Comparison of ENCODE assay signal across 9 cellular contexts in genomic region chr2:108855194-108855593, GRCh38.
DNase-seq lines count a peak whose midpoint lies in the region; ATAC-seq, FAIRE-seq and TF ChIP-seq lines count a peak whose summit lies in the region.
"Had no signal": no experiment of that assay in that cellular context is flagged by ENCODE, and none has a peak within 500 bp of the region (broad histone marks: within the 10 kb centered on the region; RNA-seq: fewer than 3 reads in every experiment).

No MANE protein-coding gene starts in this region.

- no peak overlapping the region for H3K4me3 ChIP-seq in Loucy (ENCODE audit: low read length, poor library complexity, severe bottlenecking)
- H3K4me3 ChIP-seq in GM12878 = no peak overlapping the region
- H3K4me3 ChIP-seq in naive thymus-derived CD4-positive, alpha-beta T cell (ENCODE audit: low read length) = no peak overlapping the region

- peak; percentile 43 for TF ChIP-seq RAD21 in GM12878 (IDR thresholded peaks at IDR 0.05; ENCODE audit: insufficient read depth, low read depth, low read length)

- RAD21 ChIA-PET in GM12878 (lab: Charles Lee; ENCODE audit: unreplicated experiment) = no interaction called here

- BruUV-seq in GM12878 (replicated peaks; lab: Mats Ljungman, UMichigan) = no TSS peak

- no peak for TF ChIP-seq POLR2A in GM12878 (IDR thresholded peaks at IDR 0.05; ENCODE audit: low read depth, low read length)

- DNase-seq in GM04504 (ENCODE audit: low read depth) (peak; percentile 1), GM12878 (ENCODE audit: low read depth, low spot score) (no peak), glutamatergic neuron (no peak), immature natural killer cell (no peak), HEK293T (ENCODE audit: extremely low spot score) (no peak)
- peak in 6 of 9 donors; percentile 27 to 66 (median 54) for DNase-seq in naive thymus-derived CD4-positive, alpha-beta T cell
- DNase-seq: activated B cell treated with CpG ODN at 0.5 μM for 24 hours had no signal

- POLR2A ChIA-PET in GM12878 (lab: Charles Lee) (no interaction called here), HEK293T (lab: Yijun Ruan, JAX) (no interaction called here)
- POLR2A ChIA-PET in naive thymus-derived CD4-positive, alpha-beta T cell (lab: Charles Lee) = no interaction called here

- H3K4me1 ChIP-seq in Loucy (ENCODE audit: insufficient read depth, low read length, poor library complexity, severe bottlenecking) (no peaks in the 10 kb centered on the region), GM12878 (ENCODE audit: control insufficient read depth, insufficient read depth, low read length) (no peaks in the 10 kb centered on the region)
- H3K4me1 ChIP-seq in naive thymus-derived CD4-positive, alpha-beta T cell (ENCODE audit: control insufficient read depth in 2 of 2, insufficient read depth in 2 of 2, low read length in 2 of 2) = no peaks in the 10 kb centered on the region

- 32% methylated on average over 1 of the region's 1 CpG for WGBS in GM12878 (ENCODE audit: insufficient coverage, insufficient replicate concordance, low lambda C conversion rate, missing lambda C conversion rate)

- intact Hi-C loops in GM12878 (cut with micrococcal nuclease; ENCODE audit: unreplicated experiment) = loop anchor here (1.0 kb wide), 1 partner anchor 655 kb away; no protein-coding TSS in a partner anchor
- intact Hi-C loops in naive thymus-derived CD4-positive, alpha-beta T cell (cut with micrococcal nuclease) = loop anchor here (1.0 to 2.0 kb wide), 8 partner anchors 73 to 655 kb away; partner anchors contain the start of gene EDAR (in 2 of the 2)

- peak; percentile 65 for TF ChIP-seq CTCF in Loucy (conservative IDR thresholded peaks at IDR 0.05; ENCODE audit: low read length)
- peak in 1 of 3 experiments; percentile 31; a peak in 2 of 6 replicates for TF ChIP-seq CTCF in GM12878 (IDR thresholded peaks at IDR 0.05 in 2 of 3, conservative IDR thresholded peaks at IDR 0.05 in 1 of 3; ENCODE audit: control insufficient read depth in 2 of 3, extremely low read depth in 1 of 3, insufficient read depth in 1 of 3, low read depth in 3 of 3, low read length in 3 of 3)
- no peak for TF ChIP-seq CTCF in glutamatergic neuron (IDR thresholded peaks at IDR 0.05; ENCODE audit: partially characterized antibody, unreplicated experiment)

- ATAC-seq in GM12878 (peak; percentile 79), GM18861 (IDR thresholded peaks at IDR 0.05; ENCODE audit: unreplicated experiment) (no peak)
- ATAC-seq in naive thymus-derived CD4-positive, alpha-beta T cell = peak; percentile 85

- no peak overlapping the region for H3K9ac ChIP-seq in Loucy (ENCODE audit: low read depth, low read length, poor library complexity, severe bottlenecking)
- H3K9ac ChIP-seq in GM12878 (ENCODE audit: control insufficient read depth, insufficient read depth, low read length) = no peak overlapping the region

- H3K79me2 ChIP-seq in Loucy (ENCODE audit: insufficient read depth, low read length) (no peaks in the 10 kb centered on the region), GM12878 (ENCODE audit: control insufficient read depth, insufficient read depth, low read length) (no peaks in the 10 kb centered on the region)

- H3K4me2 ChIP-seq in Loucy (ENCODE audit: low read depth, low read length, poor library complexity, severe bottlenecking) (no peak overlapping the region), GM12878 (ENCODE audit: control insufficient read depth, insufficient read depth) (peak overlapping the region; percentile 38; the same call in 1 of the 2 replicates)

- TF ChIP-seq EP300 in GM12878 (IDR thresholded peaks at IDR 0.05; ENCODE audit: borderline replicate concordance in 1 of 2, control insufficient read depth in 1 of 2, low read depth in 2 of 2, low read length in 2 of 2) = no peak

- SMC1A ChIA-PET in GM12878 (lab: Charles Lee; ENCODE audit: uncharacterized antibody, unreplicated experiment) = interaction anchor here (0.7 to 1.6 kb wide), 3 partner anchors 12 to 655 kb away, joined by 3 to 5 read pairs (median 5); no protein-coding TSS in a partner anchor

- no peaks in the 10 kb centered on the region for H3K27me3 Mint-ChIP-seq in naive thymus-derived CD4-positive, alpha-beta T cell
- H3K27me3 Mint-ChIP-seq in glutamatergic neuron (ENCODE audit: unreplicated experiment) (no peaks in the 10 kb centered on the region), immature natural killer cell (ENCODE audit: low read depth in 3 of 3) (peaks cover 0 to 2% (median 0%) of the 10 kb centered on the region in 3 donors)
- H3K27me3 Mint-ChIP-seq: activated B cell treated with CpG ODN at 0.5 μM for 24 hours had no signal

- H4K20me1 ChIP-seq in Loucy (ENCODE audit: insufficient read depth, low read length, poor library complexity, severe bottlenecking) (no peaks in the 10 kb centered on the region), GM12878 (ENCODE audit: control insufficient read depth, insufficient read depth) (no peaks in the 10 kb centered on the region)

- H3K36me3 ChIP-seq in Loucy (ENCODE audit: insufficient read depth, low read length) (peaks cover 6% of the 10 kb centered on the region; the same call in 1 of the 2 replicates), GM12878 (ENCODE audit: control insufficient read depth in 2 of 2, insufficient read depth in 2 of 2, low read length in 1 of 2) (no peaks in the 10 kb centered on the region; a peak in 2 of 4 replicates)
- H3K36me3 ChIP-seq in naive thymus-derived CD4-positive, alpha-beta T cell (ENCODE audit: control insufficient read depth in 2 of 3, insufficient read depth in 3 of 3, low read length in 3 of 3) = peaks cover 0 to 3% (median 0%) of the 10 kb centered on the region in 3 experiments

- FAIRE-seq in GM12878 (lab: Jason Lieb, UNC) = no peak

- in situ Hi-C loops in GM12878 (cut with MboI) = no loop called here

- no peaks in the 10 kb centered on the region for H3F3A ChIP-seq in Loucy (ENCODE audit: low read depth)

- H3K27me3 ChIP-seq in Loucy (ENCODE audit: insufficient read depth, low read length, poor library complexity, severe bottlenecking) (no peaks in the 10 kb centered on the region), GM12878 (replicated peaks in 1 of 2; ENCODE audit: control insufficient read depth in 2 of 2, insufficient read depth in 2 of 2, low read length in 1 of 2) (no peaks in the 10 kb centered on the region)
- H3K27me3 ChIP-seq in naive thymus-derived CD4-positive, alpha-beta T cell (ENCODE audit: control insufficient read depth in 2 of 2, insufficient read depth in 2 of 2, low read length in 2 of 2) = no peaks in the 10 kb centered on the region

- H3K9me2 ChIP-seq in Loucy (replicated peaks; ENCODE audit: low read depth, low read length) = no peaks in the 10 kb centered on the region

- H3K9me3 ChIP-seq in Loucy (ENCODE audit: insufficient read depth, low read depth, low read length) (no peaks in the 10 kb centered on the region), GM12878 (replicated peaks; ENCODE audit: control insufficient read depth, insufficient read depth, low read length) (no peaks in the 10 kb centered on the region)
- no peaks in the 10 kb centered on the region for H3K9me3 ChIP-seq in naive thymus-derived CD4-positive, alpha-beta T cell (ENCODE audit: control insufficient read depth in 2 of 3, low read length in 3 of 3)

- H3K27ac Mint-ChIP-seq in naive thymus-derived CD4-positive, alpha-beta T cell = no peak overlapping the region
- H3K27ac Mint-ChIP-seq in glutamatergic neuron (ENCODE audit: unreplicated experiment) (no peak overlapping the region), immature natural killer cell (no peak overlapping the region)
- H3K27ac Mint-ChIP-seq: activated B cell treated with CpG ODN at 0.5 μM for 24 hours had no signal

- H3K27ac ChIP-seq in GM12878 (ENCODE audit: control insufficient read depth, insufficient read depth) = no peak overlapping the region; the same call in 1 of the 2 replicates
- no peak overlapping the region for H3K27ac ChIP-seq in naive thymus-derived CD4-positive, alpha-beta T cell (ENCODE audit: low read depth, low read length)

- CTCF ChIA-PET in GM12878 (lab: Yijun Ruan, JAX) = interaction anchor here (0.7 to 1.3 kb wide), 4 partner anchors 12 to 652 kb away, joined by 3 to 4 read pairs (median 4); no protein-coding TSS in a partner anchor
- CTCF ChIA-PET in naive thymus-derived CD4-positive, alpha-beta T cell (lab: Charles Lee) = interaction anchor here (0.7 to 1.5 kb wide), 6 partner anchors 69 to 690 kb away, joined by 3 to 8 read pairs (median 4); no protein-coding TSS in a partner anchor
- CTCF ChIA-PET in HEK293T (lab: Yijun Ruan, JAX) = no interaction called here

- no peak overlapping the region for H3K4me3 Mint-ChIP-seq in naive thymus-derived CD4-positive, alpha-beta T cell
- H3K4me3 Mint-ChIP-seq in glutamatergic neuron (ENCODE audit: unreplicated experiment) (no peak overlapping the region), immature natural killer cell (no peak overlapping the region)
- H3K4me3 Mint-ChIP-seq: activated B cell treated with CpG ODN at 0.5 μM for 24 hours had no signal

- H3K4me1 Mint-ChIP-seq in naive thymus-derived CD4-positive, alpha-beta T cell = peaks cover 0 to 8% (median 4%) of the 10 kb centered on the region in 7 donors
- no peaks in the 10 kb centered on the region for H3K4me1 Mint-ChIP-seq in glutamatergic neuron (ENCODE audit: low read depth, unreplicated experiment)
- H3K4me1 Mint-ChIP-seq in immature natural killer cell = no peaks in the 10 kb centered on the region
- H3K4me1 Mint-ChIP-seq: activated B cell treated with CpG ODN at 0.5 μM for 24 hours had no signal

- H3K36me3 Mint-ChIP-seq in naive thymus-derived CD4-positive, alpha-beta T cell = peaks cover 0 to 19% (median 4%) of the 10 kb centered on the region in 5 donors
- H3K36me3 Mint-ChIP-seq in glutamatergic neuron (ENCODE audit: unreplicated experiment) = no peaks in the 10 kb centered on the region
- H3K36me3 Mint-ChIP-seq in immature natural killer cell = peaks cover 0 to 30% (median 29%) of the 10 kb centered on the region in 3 donors

- H2AFZ ChIP-seq in Loucy (ENCODE audit: low read length) = no peak overlapping the region
- H2AFZ ChIP-seq in GM12878 (ENCODE audit: control insufficient read depth, low read depth, low read length) = no peak overlapping the region; the same call in 1 of the 2 replicates

- H3K9me3 Mint-ChIP-seq in naive thymus-derived CD4-positive, alpha-beta T cell = peaks cover 0 to 2% (median 0%) of the 10 kb centered on the region in 11 donors
- H3K9me3 Mint-ChIP-seq in glutamatergic neuron (ENCODE audit: unreplicated experiment) (no peaks in the 10 kb centered on the region), immature natural killer cell (no peaks in the 10 kb centered on the region)

TF ChIP-seq in GM12878, 131 proteins besides CTCF, POLR2A, EP300 and RAD21 (continues in another document):
- TF ChIP-seq SMC3 (IDR thresholded peaks at IDR 0.05; ENCODE audit: borderline replicate concordance, low read length) = peak; percentile 5; the same call in 1 of the 2 replicates

TF ChIP-seq in HEK293T, 16 proteins besides CTCF, POLR2A, EP300 and RAD21 (continues in another document):
- no peak for TF ChIP-seq HDGF (IDR thresholded peaks at IDR 0.05; ENCODE audit: borderline replicate concordance)
- TF ChIP-seq ELF4 (IDR thresholded peaks at IDR 0.05) = no peak
- TF ChIP-seq NFRKB (IDR thresholded peaks at IDR 0.05) = no peak
- TF ChIP-seq LEF1 (IDR thresholded peaks at IDR 0.05; ENCODE audit: borderline replicate concordance) = no peak

Comparison
In these comparisons a context has a peak if more than half of its experiments do, and no peak if none do; other contexts are left out.
1. DNase-seq: peak in GM04504 (single experiment) and naive thymus-derived CD4-positive, alpha-beta T cell (6 of 9); none in GM12878 (single experiment), glutamatergic neuron (single experiment), immature natural killer cell (0 of 3) and HEK293T (single experiment).